8 cellular contexts compared by ENCODE assay signal in the genomic region with DNA sequence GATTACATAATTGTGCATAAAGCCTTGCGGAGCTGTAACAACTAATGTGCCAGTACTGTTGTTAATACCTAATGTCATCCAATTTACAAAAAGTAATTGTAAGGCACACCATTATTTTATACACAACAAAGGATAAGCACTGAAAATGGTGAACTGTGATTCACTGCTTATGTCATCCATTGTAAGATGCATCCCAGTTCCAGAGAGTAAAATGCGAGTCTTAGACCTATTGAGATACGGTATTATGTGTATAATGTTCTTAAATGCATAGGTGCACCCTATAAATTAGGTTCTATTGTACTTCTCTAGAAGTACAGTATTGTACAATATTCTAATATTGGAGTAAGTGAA. TPM values are rescaled to one million over a fixed set of nuclear protein-coding genes. Genes with fewer than 3 reads are reported as not detected.
DNase-seq lines count a peak whose midpoint lies in the region; ATAC-seq and TF ChIP-seq lines count a peak whose summit lies in the region.

No MANE protein-coding gene starts in this region.

- TF ChIP-seq CTCF in BE2C (IDR thresholded peaks at IDR 0.05; ENCODE audit: low read depth, low read length), result no peak

- H3K4me1 Mint-ChIP-seq in IgD-negative memory B cell, result peaks cover 15 to 17% (median 16%) of the 10 kb centered on the region in 3 donors
- peaks cover 19% of the 10 kb centered on the region for H3K4me1 Mint-ChIP-seq in activated naive CD8-positive, alpha-beta T cell treated with anti-CD3 and anti-CD28 coated beads, Interleukin-2, amount 50 U/mL, for 24 hours

- no peaks in the 10 kb centered on the region for H3K9me3 Mint-ChIP-seq in IgD-negative memory B cell
- no peaks in the 10 kb centered on the region for H3K9me3 Mint-ChIP-seq in activated naive CD8-positive, alpha-beta T cell treated with anti-CD3 and anti-CD28 coated beads, Interleukin-2, amount 50 U/mL, for 24 hours

- DNase-seq in BE2C (no peak), inferior parietal cortex (ENCODE audit: extremely low spot score) (peak; percentile 49), superior temporal gyrus (ENCODE audit: extremely low spot score) (peak; percentile 68), cortex of kidney (lab: John Stamatoyannopoulos, UW) (no peak)
- no peak for DNase-seq in activated naive CD8-positive, alpha-beta T cell treated with anti-CD3 and anti-CD28 coated beads, Interleukin-2, amount 50 U/mL, for 24 hours
- no peak for DNase-seq in activated CD4-positive, alpha-beta T cell treated with anti-CD3 and anti-CD28 coated beads for 4 hours

- no peaks in the 10 kb centered on the region for H3K27me3 Mint-ChIP-seq in IgD-negative memory B cell
- H3K27me3 Mint-ChIP-seq in activated naive CD8-positive, alpha-beta T cell treated with anti-CD3 and anti-CD28 coated beads, Interleukin-2, amount 50 U/mL, for 24 hours, result peaks cover 1% of the 10 kb centered on the region

- no peaks in the 10 kb centered on the region for H3K9me3 ChIP-seq in BE2C

- H3K4me3 Mint-ChIP-seq in IgD-negative memory B cell, result peak overlapping the region; percentile 91 to 100 (median 98)
- H3K4me3 Mint-ChIP-seq in activated naive CD8-positive, alpha-beta T cell treated with anti-CD3 and anti-CD28 coated beads, Interleukin-2, amount 50 U/mL, for 24 hours, result peak overlapping the region; percentile 92

- ATAC-seq in activated naive CD8-positive, alpha-beta T cell treated with anti-CD3 and anti-CD28 coated beads, Interleukin-2, amount 50 U/mL, for 24 hours, result no peak
- no peak for ATAC-seq in HG03520 (IDR thresholded peaks at IDR 0.05; ENCODE audit: unreplicated experiment)

- H3K4me1 ChIP-seq in BE2C, result no peaks in the 10 kb centered on the region

- H3K36me3 Mint-ChIP-seq in IgD-negative memory B cell, result peaks cover 2% of the 10 kb centered on the region
- peaks cover 29% of the 10 kb centered on the region for H3K36me3 Mint-ChIP-seq in activated naive CD8-positive, alpha-beta T cell treated with anti-CD3 and anti-CD28 coated beads, Interleukin-2, amount 50 U/mL, for 24 hours (ENCODE audit: low read depth)

- no peaks in the 10 kb centered on the region for H3K27me3 ChIP-seq in BE2C

- H3K36me3 ChIP-seq in BE2C, result peaks cover 24% of the 10 kb centered on the region

- peak overlapping the region; percentile 92 to 99 (median 98) for H3K27ac Mint-ChIP-seq in IgD-negative memory B cell
- H3K27ac Mint-ChIP-seq in activated naive CD8-positive, alpha-beta T cell treated with anti-CD3 and anti-CD28 coated beads, Interleukin-2, amount 50 U/mL, for 24 hours, result peak overlapping the region; percentile 90

- H3K4me3 ChIP-seq in BE2C (ENCODE audit: low read depth, low read length), result peak overlapping the region; percentile 93

RNA-seq across cellular contexts. Expression of a gene that starts 0.4 kb away (rescaled TPM):
- 41.8 TPM for polyA plus RNA-seq in BE2C (2012; ENCODE audit: insufficient read depth, insufficient read length, low read depth)
- polyA plus RNA-seq in IgD-negative memory B cell, result 10.1 TPM

RNA-seq across cellular contexts. Expression of a gene that starts 10.8 kb away (rescaled TPM):
- polyA plus RNA-seq in BE2C (2012; ENCODE audit: insufficient read depth, insufficient read length, low read depth), result 124 TPM
- polyA plus RNA-seq in IgD-negative memory B cell, result 17.6 TPM

RNA-seq across cellular contexts. Expression of a gene that starts 38.1 kb away (rescaled TPM):
- 18.2 TPM for polyA plus RNA-seq in BE2C (2012; ENCODE audit: insufficient read depth, insufficient read length, low read depth)
- 24.1 TPM for polyA plus RNA-seq in IgD-negative memory B cell

Comparison
In these comparisons a context has a peak if more than half of its experiments do, and no peak if none do; other contexts are left out.
1. DNase-seq: peak in inferior parietal cortex (single experiment) and superior temporal gyrus (single experiment); none in BE2C (single experiment), activated naive CD8-positive, alpha-beta T cell treated with anti-CD3 and anti-CD28 coated beads, Interleukin-2, amount 50 U/mL, for 24 hours (single experiment), activated CD4-positive, alpha-beta T cell treated with anti-CD3 and anti-CD28 coated beads for 4 hours (0 of 2) and cortex of kidney (single experiment).